Comparison of ENCODE assay signal across 16 cellular contexts in genomic region chr1:12305377-12305776, GRCh38.
"Had no signal": no experiment of that assay in that cellular context is flagged by ENCODE, and none has a peak within 500 bp of the region (broad histone marks: within the 10 kb centered on the region; RNA-seq: fewer than 3 reads in every experiment).

No MANE protein-coding gene starts in this region.

- H3K9me3 Mint-ChIP-seq: activated CD4-positive, alpha-beta T cell treated with anti-CD3 and anti-CD28 coated beads, Interleukin-2, amount 10 ng/mL, durations not matched to agents 24 days and 14 days; activated naive CD4-positive, alpha-beta T cell treated with anti-CD3 and anti-CD28 coated beads, Interleukin-2, amount 50 U/mL, for 24 hours; activated T-helper 2 cell treated with anti-CD3 and anti-CD28 coated beads, Interferon-gamma antibody, Interleukin-2, Interleukin-4, amounts not matched to agents 10 μg/mL and 5 μg/mL and 100 μg/mL, durations not matched to agents 14 hours and 24 hours and 36 hours; naive B cell had no signal

- H3K4me1 Mint-ChIP-seq: activated CD4-positive, alpha-beta T cell treated with anti-CD3 and anti-CD28 coated beads, Interleukin-2, amount 10 ng/mL, durations not matched to agents 24 days and 14 days; activated naive CD4-positive, alpha-beta T cell treated with anti-CD3 and anti-CD28 coated beads, Interleukin-2, amount 50 U/mL, for 24 hours; naive B cell had no signal

- H3K4me1 ChIP-seq: breast epithelium, right lobe of liver had no signal

- DNase-seq: activated CD4-positive, alpha-beta T cell treated with anti-CD3 and anti-CD28 coated beads, Interleukin-2, amount 10 ng/mL, durations not matched to agents 24 days and 14 days; activated T-cell treated with anti-CD3 and anti-CD28 coated beads for 4 hours; amniotic stem cell; glutamatergic neuron; left colon; naive B cell; right lobe of liver; stimulated activated CD4-positive, alpha-beta T cell treated with anti-CD3 and anti-CD28 coated beads, Interleukin-2, amount 100 ng/mL, for 24 hours; stimulated activated naive CD4-positive, alpha-beta T cell treated with Interleukin-2 at 50 U/mL for 16 hours; T1000; trophoblast cell had no signal

- H3K27me3 Mint-ChIP-seq: activated CD4-positive, alpha-beta T cell treated with anti-CD3 and anti-CD28 coated beads, Interleukin-2, amount 10 ng/mL, durations not matched to agents 24 days and 14 days; activated naive CD4-positive, alpha-beta T cell treated with anti-CD3 and anti-CD28 coated beads, Interleukin-2, amount 50 U/mL, for 24 hours; naive B cell; progenitor cell of endocrine pancreas had no signal

- H3K27ac ChIP-seq: breast epithelium, right lobe of liver had no signal

- H3K4me3 ChIP-seq: breast epithelium, lung, right lobe of liver had no signal

- H3K9me3 ChIP-seq: breast epithelium, right lobe of liver had no signal

- H3K4me3 Mint-ChIP-seq: activated CD4-positive, alpha-beta T cell treated with anti-CD3 and anti-CD28 coated beads, Interleukin-2, amount 10 ng/mL, durations not matched to agents 24 days and 14 days; activated naive CD4-positive, alpha-beta T cell treated with anti-CD3 and anti-CD28 coated beads, Interleukin-2, amount 50 U/mL, for 24 hours had no signal

- H3K27ac Mint-ChIP-seq: activated CD4-positive, alpha-beta T cell treated with anti-CD3 and anti-CD28 coated beads, Interleukin-2, amount 10 ng/mL, durations not matched to agents 24 days and 14 days; activated naive CD4-positive, alpha-beta T cell treated with anti-CD3 and anti-CD28 coated beads, Interleukin-2, amount 50 U/mL, for 24 hours; activated T-helper 2 cell treated with anti-CD3 and anti-CD28 coated beads, Interferon-gamma antibody, Interleukin-2, Interleukin-4, amounts not matched to agents 10 μg/mL and 5 μg/mL and 100 μg/mL, durations not matched to agents 14 hours and 24 hours and 36 hours; naive B cell; progenitor cell of endocrine pancreas had no signal

- H3K27me3 ChIP-seq: breast epithelium, right lobe of liver had no signal
